ENCODE assay signal across 10 cellular contexts in genomic region chr13:30145709-30146367, GRCh38.
A peak's percentile ranks its signal among the peaks of the same experiment; 100 is the strongest.
DNase-seq lines count a peak whose midpoint lies in the region; ATAC-seq and TF ChIP-seq lines count a peak whose summit lies in the region.
"Had no signal": no experiment of that assay in that cellular context is flagged by ENCODE, and none has a peak within 500 bp of the region (broad histone marks: within the 10 kb centered on the region; RNA-seq: fewer than 3 reads in every experiment).

No MANE protein-coding gene starts in this region.

- peaks cover 2% of the 10 kb centered on the region for H3K9me3 ChIP-seq in mammary epithelial cell (replicated peaks; ENCODE audit: insufficient read depth, low read length)
- H3K9me3 ChIP-seq in thyroid gland: no peaks in the 10 kb centered on the region
- H3K9me3 ChIP-seq: Peyer's patch had no signal

- CTCF ChIA-PET in mammary epithelial cell (lab: Charles Lee; ENCODE audit: low non-redundant PET): no interaction called here

- H3K27ac ChIP-seq in mammary epithelial cell (ENCODE audit: insufficient read depth, low read depth, low read length) (no peak overlapping the region), thyroid gland (no peak overlapping the region)
- H3K27ac ChIP-seq: lower lobe of right lung had no signal

- H3K4me3 ChIP-seq in mammary epithelial cell (replicated peaks in 1 of 3; ENCODE audit: insufficient read depth in 1 of 3, low read depth in 2 of 3, low read length in 3 of 3) (no peak overlapping the region), thyroid gland (replicated peaks in 1 of 3) (no peak overlapping the region)
- H3K4me3 ChIP-seq: lower lobe of right lung, Peyer's patch had no signal

- H3K9me3 Mint-ChIP-seq in chondrocyte (ENCODE audit: low read depth): peaks cover 5% of the 10 kb centered on the region

- peaks cover 7% of the 10 kb centered on the region for H3K27me3 Mint-ChIP-seq in chondrocyte (ENCODE audit: low read depth)

- no peak overlapping the region for H3K4me2 ChIP-seq in mammary epithelial cell (ENCODE audit: insufficient read depth, low read depth, low read length)

- H3K36me3 ChIP-seq in mammary epithelial cell (ENCODE audit: insufficient read depth, low read length): no peaks in the 10 kb centered on the region
- H3K36me3 ChIP-seq in thyroid gland: no peaks in the 10 kb centered on the region
- H3K36me3 ChIP-seq: lower lobe of right lung, Peyer's patch had no signal

- TF ChIP-seq CTCF in chondrocyte (IDR thresholded peaks at IDR 0.05): no peak
- no peak for TF ChIP-seq CTCF in mammary epithelial cell (conservative IDR thresholded peaks at IDR 0.05 in 1 of 2, IDR thresholded peaks at IDR 0.05 in 1 of 2; ENCODE audit: extremely low read depth in 1 of 2, insufficient read depth in 1 of 2, low read depth in 1 of 2, low read length in 2 of 2)
- TF ChIP-seq CTCF in thyroid gland (IDR thresholded peaks at IDR 0.05): no peak

- in situ Hi-C loops in mammary epithelial cell (cut with MboI; ENCODE audit: low sequenced_read_pairs in 2 of 2): loop anchor here (25.0 kb wide), 3 partner anchors 291 to 891 kb away; partner anchors contain the start of gene HMGB1 (in 1 of the 2)

- no peaks in the 10 kb centered on the region for H3K27me3 ChIP-seq in mammary epithelial cell (ENCODE audit: insufficient read depth, low read length)
- no peaks in the 10 kb centered on the region for H3K27me3 ChIP-seq in thyroid gland
- H3K27me3 ChIP-seq: Peyer's patch had no signal

- dilution Hi-C loops in mammary epithelial cell (cut with HindIII; ENCODE audit: low sequenced_read_pairs): no loop called here

- no peak overlapping the region for H2AFZ ChIP-seq in mammary epithelial cell (ENCODE audit: low read depth, low read length)

- no peak for TF ChIP-seq POLR2A in thyroid gland (IDR thresholded peaks at IDR 0.05)

- no peaks in the 10 kb centered on the region for H4K20me1 ChIP-seq in mammary epithelial cell (ENCODE audit: insufficient read depth, low read length)

- 90% methylated on average over 13 of the region's 13 CpGs for WGBS in mammary epithelial cell (ENCODE audit: low coverage, missing lambda C conversion rate)
- WGBS in thyroid gland, 2 donors: 89 to 92% methylated on average over 13 of the region's 13 CpGs

- no peaks in the 10 kb centered on the region for H3K36me3 Mint-ChIP-seq in chondrocyte (ENCODE audit: low read depth)

- peak; percentile 37 for DNase-seq in chondrocyte (ENCODE audit: low spot score)
- no peak for DNase-seq in SKM-1 (lab: John Stamatoyannopoulos, UW; ENCODE audit: unreplicated experiment)
- DNase-seq in medulla oblongata (ENCODE audit: extremely low spot score): no peak
- DNase-seq in mammary epithelial cell: no peak
- no peak for DNase-seq in thyroid gland
- DNase-seq: lower lobe of right lung, Peyer's patch had no signal

- H3K79me2 ChIP-seq in mammary epithelial cell (ENCODE audit: insufficient read depth, low read length): no peaks in the 10 kb centered on the region

- H3K4me3 Mint-ChIP-seq in chondrocyte (ENCODE audit: unreplicated experiment): no peak overlapping the region

- no peak overlapping the region for H3K9ac ChIP-seq in mammary epithelial cell (ENCODE audit: insufficient read depth, low read length)

- intact Hi-C loops in mammary epithelial cell (cut with micrococcal nuclease) (no loop called here), thyroid gland (cut with DNase I) (loop anchor here (10.0 kb wide), 1 partner anchor 899 kb away; no protein-coding TSS in a partner anchor)

- BruUV-seq in mammary epithelial cell (replicated peaks; lab: Mats Ljungman, UMichigan): no TSS peak

- no peak overlapping the region for H3K27ac Mint-ChIP-seq in chondrocyte (ENCODE audit: unreplicated experiment)

- peak; percentile 70 for ATAC-seq in GM18502 (IDR thresholded peaks at IDR 0.05; ENCODE audit: poor library complexity, unreplicated experiment)
- peak; percentile 57 for ATAC-seq in GM19455 (IDR thresholded peaks at IDR 0.05; ENCODE audit: unreplicated experiment)
- ATAC-seq in HG03135 (IDR thresholded peaks at IDR 0.05; ENCODE audit: unreplicated experiment): peak; percentile 56
- ATAC-seq: lower lobe of right lung had no signal

- peaks cover 22% of the 10 kb centered on the region for H3K4me1 Mint-ChIP-seq in chondrocyte (ENCODE audit: low read depth)

- H3K4me1 ChIP-seq in mammary epithelial cell (ENCODE audit: insufficient read depth, low read length) (peaks cover 24% of the 10 kb centered on the region), thyroid gland (peaks cover 15 to 27% of the 10 kb centered on the region in 2 donors)
